Comparison of ENCODE assay signal across 12 cellular contexts in genomic region chr1:181469829-181470228, GRCh38. TPM values are rescaled to one million over a fixed set of nuclear protein-coding genes. Genes with fewer than 3 reads are reported as not detected.
DNase-seq lines count a peak whose midpoint lies in the region; ATAC-seq, FAIRE-seq and TF ChIP-seq lines count a peak whose summit lies in the region.
"Had no signal": no experiment of that assay in that cellular context is flagged by ENCODE, and none has a peak within 500 bp of the region (broad histone marks: within the 10 kb centered on the region; RNA-seq: fewer than 3 reads in every experiment).

No MANE protein-coding gene starts in this region.

- H3K4me3 Mint-ChIP-seq in mesothelial cell of epicardium: no peak overlapping the region
- H3K4me3 Mint-ChIP-seq: CD4-positive, CD25-positive, alpha-beta regulatory T cell had no signal

- DNase-seq in AG08396 (ENCODE audit: low spot score) (peak; percentile 71), HTR-8/SVneo (ENCODE audit: insufficient read length, low spot score) (peak; percentile 58), epithelial cell of esophagus (ENCODE audit: low read depth) (peak; percentile 71), mesothelial cell of epicardium (ENCODE audit: low spot score in 2 of 2, unreplicated experiment in 2 of 2) (no peak), RKO (ENCODE audit: low spot score) (no peak), inferior parietal cortex (ENCODE audit: extremely low spot score) (no peak), NCI-H1092 treated with DMSO at 0.1 percent for 48 hours (lab: John Stamatoyannopoulos, UW) (no peak)
- DNase-seq: activated effector memory CD4-positive, alpha-beta T cell treated with anti-CD3 and anti-CD28 coated beads, Interleukin-2, amount 50 U/mL, for 16 hours; CD4-positive, CD25-positive, alpha-beta regulatory T cell; Kasumi-1 had no signal

- H3K27me3 Mint-ChIP-seq in mesothelial cell of epicardium (ENCODE audit: low read depth): peaks cover 20% of the 10 kb centered on the region

- TF ChIP-seq CTCF in epithelial cell of esophagus (IDR thresholded peaks at IDR 0.05; ENCODE audit: insufficient read depth, low read depth, low read length, missing control alignments) (no peak), mesothelial cell of epicardium (IDR thresholded peaks at IDR 0.05; ENCODE audit: unreplicated experiment) (no peak)

- peak overlapping the region; percentile 71 for H3K27ac Mint-ChIP-seq in mesothelial cell of epicardium
- H3K27ac Mint-ChIP-seq: CD4-positive, CD25-positive, alpha-beta regulatory T cell had no signal

- no peak for FAIRE-seq in HTR-8/SVneo (lab: Jason Lieb, UNC)
- FAIRE-seq: endometrium had no signal

- no peak overlapping the region for H3K4me3 ChIP-seq in epithelial cell of esophagus (ENCODE audit: low read length)

- H3K4me1 Mint-ChIP-seq in mesothelial cell of epicardium: peaks cover 10% of the 10 kb centered on the region
- H3K4me1 Mint-ChIP-seq: CD4-positive, CD25-positive, alpha-beta regulatory T cell had no signal

- H3K36me3 Mint-ChIP-seq in mesothelial cell of epicardium: no peaks in the 10 kb centered on the region
- H3K36me3 Mint-ChIP-seq: CD4-positive, CD25-positive, alpha-beta regulatory T cell had no signal

- no peak for ATAC-seq in HG03439 (IDR thresholded peaks at IDR 0.05; ENCODE audit: unreplicated experiment)

- peaks cover 2% of the 10 kb centered on the region for H3K9me3 Mint-ChIP-seq in mesothelial cell of epicardium
- H3K9me3 Mint-ChIP-seq: CD4-positive, CD25-positive, alpha-beta regulatory T cell had no signal

RNA-seq across cellular contexts. Expression of gene CACNA1E, which starts 13.5 kb away (rescaled TPM):
- total RNA-seq in mesothelial cell of epicardium: 0.53 to 0.63 TPM (median 0.60 TPM) in 3 replicates
- total RNA-seq: CD4-positive, CD25-positive, alpha-beta regulatory T cell had no signal

Comparison
In these comparisons a context has a peak if more than half of its experiments do, and no peak if none do; other contexts are left out.
1. DNase-seq: peak in AG08396 (single experiment), HTR-8/SVneo (single experiment) and epithelial cell of esophagus (single experiment); none in mesothelial cell of epicardium (0 of 2), RKO (single experiment), inferior parietal cortex (single experiment) and NCI-H1092 treated with DMSO at 0.1 percent for 48 hours (single experiment).